In genomic region chr17:80836971-80837481, GRCh38 we compare ENCODE assay signal across 16 cellular contexts.
DNase-seq lines count a peak whose midpoint lies in the region; ATAC-seq lines count a peak whose summit lies in the region.
"Had no signal": no experiment of that assay in that cellular context is flagged by ENCODE, and none has a peak within 500 bp of the region (broad histone marks: within the 10 kb centered on the region; RNA-seq: fewer than 3 reads in every experiment).

No MANE protein-coding gene starts in this region.

- H3K27ac Mint-ChIP-seq in activated T-cell treated with anti-CD3 and anti-CD28 coated beads, Interleukin-2, amount 50 U/mL, for 24 hours = peak overlapping the region; percentile 74
- peak overlapping the region; percentile 77 for H3K27ac Mint-ChIP-seq in stimulated activated effector memory CD8-positive, alpha-beta T cell treated with anti-CD3 and anti-CD28 coated beads, Interleukin-12 subunit alpha, Interleukin-12 subunit beta, amount 100 ng/mL, for 72 hours
- H3K27ac Mint-ChIP-seq: immature natural killer cell had no signal

- H3K4me1 Mint-ChIP-seq in activated T-cell treated with anti-CD3 and anti-CD28 coated beads, Interleukin-2, amount 50 U/mL, for 24 hours (ENCODE audit: low read depth) = peaks cover 36% of the 10 kb centered on the region
- H3K4me1 Mint-ChIP-seq in stimulated activated effector memory CD8-positive, alpha-beta T cell treated with anti-CD3 and anti-CD28 coated beads, Interleukin-12 subunit alpha, Interleukin-12 subunit beta, amount 100 ng/mL, for 72 hours = peaks cover 22% of the 10 kb centered on the region

- peak overlapping the region; percentile 79 for H3K27ac ChIP-seq in cingulate gyrus (ENCODE audit: low read depth, low read length)
- H3K27ac ChIP-seq: cardiac muscle cell had no signal

- ATAC-seq in stimulated activated effector memory CD8-positive, alpha-beta T cell treated with anti-CD3 and anti-CD28 coated beads, Interleukin-12 subunit alpha, Interleukin-12 subunit beta, amount 100 ng/mL, for 72 hours = no peak
- ATAC-seq in HG02981 (IDR thresholded peaks at IDR 0.05; ENCODE audit: unreplicated experiment) = no peak
- ATAC-seq: Panc1 had no signal

- DNase-seq in activated T-cell treated with anti-CD3 and anti-CD28 coated beads, Interleukin-2, amount 50 U/mL, for 24 hours = no peak
- DNase-seq in activated T-cell treated with anti-CD3 and anti-CD28 coated beads for 4 hours = no peak
- peak; percentile 57 for DNase-seq in NCI-H69 (lab: John Stamatoyannopoulos, UW)
- DNase-seq in stimulated activated effector memory CD8-positive, alpha-beta T cell treated with anti-CD3 and anti-CD28 coated beads, Interleukin-12 subunit alpha, Interleukin-12 subunit beta, amount 100 ng/mL, for 72 hours (ENCODE audit: low spot score in 2 of 2) = no peak
- no peak for DNase-seq in occipital lobe (lab: John Stamatoyannopoulos, UW)
- no peak for DNase-seq in effector CD4-positive, alpha-beta T cell
- DNase-seq: activated effector memory CD4-positive, alpha-beta T cell treated with anti-CD3 and anti-CD28 coated beads, Interleukin-2, amount 50 U/mL, for 16 hours; immature natural killer cell; NCI-H1105 treated with DMSO at 0.1 percent for 48 hours; NCI-H446; stimulated activated CD4-positive, alpha-beta T cell treated with anti-CD3 and anti-CD28 coated beads, Interleukin-12 subunit alpha, Interleukin-12 subunit beta, amount 100 ng/mL, for 4 hours had no signal

- no peaks in the 10 kb centered on the region for H3K9me3 Mint-ChIP-seq in activated T-cell treated with anti-CD3 and anti-CD28 coated beads, Interleukin-2, amount 50 U/mL, for 24 hours
- H3K9me3 Mint-ChIP-seq in stimulated activated effector memory CD8-positive, alpha-beta T cell treated with anti-CD3 and anti-CD28 coated beads, Interleukin-12 subunit alpha, Interleukin-12 subunit beta, amount 100 ng/mL, for 72 hours = no peaks in the 10 kb centered on the region
- H3K9me3 Mint-ChIP-seq: IgD-negative memory B cell, immature natural killer cell had no signal

- no peak overlapping the region for H3K4me3 Mint-ChIP-seq in activated T-cell treated with anti-CD3 and anti-CD28 coated beads, Interleukin-2, amount 50 U/mL, for 24 hours
- no peak overlapping the region for H3K4me3 Mint-ChIP-seq in stimulated activated effector memory CD8-positive, alpha-beta T cell treated with anti-CD3 and anti-CD28 coated beads, Interleukin-12 subunit alpha, Interleukin-12 subunit beta, amount 100 ng/mL, for 72 hours
- H3K4me3 Mint-ChIP-seq: immature natural killer cell had no signal

- peaks cover 31% of the 10 kb centered on the region for H3K36me3 Mint-ChIP-seq in activated T-cell treated with anti-CD3 and anti-CD28 coated beads, Interleukin-2, amount 50 U/mL, for 24 hours (ENCODE audit: low read depth)
- H3K36me3 Mint-ChIP-seq in stimulated activated effector memory CD8-positive, alpha-beta T cell treated with anti-CD3 and anti-CD28 coated beads, Interleukin-12 subunit alpha, Interleukin-12 subunit beta, amount 100 ng/mL, for 72 hours = peaks cover 26% of the 10 kb centered on the region
- H3K36me3 Mint-ChIP-seq: IgD-negative memory B cell, immature natural killer cell had no signal

- no peaks in the 10 kb centered on the region for H3K27me3 Mint-ChIP-seq in activated T-cell treated with anti-CD3 and anti-CD28 coated beads, Interleukin-2, amount 50 U/mL, for 24 hours
- H3K27me3 Mint-ChIP-seq: IgD-negative memory B cell had no signal
